8 cellular contexts compared by ENCODE assay signal in genomic region chr3:58568572-58569286, GRCh38. TPM values are rescaled to one million over a fixed set of nuclear protein-coding genes. Genes with fewer than 3 reads are reported as not detected.
DNase-seq lines count a peak whose midpoint lies in the region; ATAC-seq and TF ChIP-seq lines count a peak whose summit lies in the region.

No MANE protein-coding gene starts in this region.

- H3K9me3 ChIP-seq in upper lobe of left lung, result no peaks in the 10 kb centered on the region

- peak; percentile 91 for TF ChIP-seq RAD21 in Ishikawa (IDR thresholded peaks at IDR 0.05; ENCODE audit: low read depth)

- no peak overlapping the region for H3K27ac Mint-ChIP-seq in activated naive CD4-positive, alpha-beta T cell treated with anti-CD3 and anti-CD28 coated beads, Interleukin-2, amount 10 ng/mL, durations not matched to agents 7 days and 5 days

- peak overlapping the region in 2 of 4 donors; percentile 24 to 48 for H3K27ac ChIP-seq in upper lobe of left lung

- ATAC-seq in upper lobe of left lung (ENCODE audit: low FRiP score in 2 of 2) (peak; percentile 65 to 83), GM18861 (IDR thresholded peaks at IDR 0.05; ENCODE audit: unreplicated experiment) (no peak)

- no peaks in the 10 kb centered on the region for H3K27me3 ChIP-seq in upper lobe of left lung

- peaks cover 12% of the 10 kb centered on the region for H3K27me3 Mint-ChIP-seq in activated naive CD4-positive, alpha-beta T cell treated with anti-CD3 and anti-CD28 coated beads, Interleukin-2, amount 10 ng/mL, durations not matched to agents 7 days and 5 days

- in situ Hi-C loops in SK-MEL-5 (cut with HindIII; ENCODE audit: low pct_unique_long_range_greater_than_20kb, low sequenced_read_pairs), result no loop called here

- TF ChIP-seq EP300 in Ishikawa (IDR thresholded peaks at IDR 0.05; ENCODE audit: borderline replicate concordance) (no peak), upper lobe of left lung (IDR thresholded peaks at IDR 0.05) (no peak)

- TF ChIP-seq CTCF in GM12872 (IDR thresholded peaks at IDR 0.05; ENCODE audit: insufficient read depth, low read depth, low read length) (peak; percentile 93), upper lobe of left lung (IDR thresholded peaks at IDR 0.05) (peak; percentile 65 to 89 (median 80))

- DNase-seq in SK-MEL-5 (ENCODE audit: low read depth, low spot score), result peak; percentile 74
- DNase-seq in activated naive CD4-positive, alpha-beta T cell treated with anti-CD3 and anti-CD28 coated beads, Interleukin-2, amount 10 ng/mL, durations not matched to agents 7 days and 5 days, result peak; percentile 81
- peak; percentile 73 for DNase-seq in glomerular visceral epithelial cell (ENCODE audit: extremely low spot score)
- DNase-seq in pons (ENCODE audit: low spot score), result peak; percentile 57
- peak in 1 of 2 donors; percentile 72 for DNase-seq in upper lobe of left lung

- H3K4me1 Mint-ChIP-seq in activated naive CD4-positive, alpha-beta T cell treated with anti-CD3 and anti-CD28 coated beads, Interleukin-2, amount 10 ng/mL, durations not matched to agents 7 days and 5 days, result no peaks in the 10 kb centered on the region

- WGBS in upper lobe of left lung, 2 donors, result 29 to 35% methylated on average over 17 of the region's 17 CpGs

- no peak overlapping the region for H3K4me3 Mint-ChIP-seq in activated naive CD4-positive, alpha-beta T cell treated with anti-CD3 and anti-CD28 coated beads, Interleukin-2, amount 10 ng/mL, durations not matched to agents 7 days and 5 days

- H3K4me1 ChIP-seq in upper lobe of left lung, result peaks cover 0 to 12% (median 6%) of the 10 kb centered on the region in 4 donors

- no peaks in the 10 kb centered on the region for H3K9me3 Mint-ChIP-seq in activated naive CD4-positive, alpha-beta T cell treated with anti-CD3 and anti-CD28 coated beads, Interleukin-2, amount 10 ng/mL, durations not matched to agents 7 days and 5 days

- no peak for TF ChIP-seq POLR2A in upper lobe of left lung (IDR thresholded peaks at IDR 0.05)

- no peaks in the 10 kb centered on the region for H3K36me3 Mint-ChIP-seq in activated naive CD4-positive, alpha-beta T cell treated with anti-CD3 and anti-CD28 coated beads, Interleukin-2, amount 10 ng/mL, durations not matched to agents 7 days and 5 days

- peaks cover 0 to 58% (median 12%) of the 10 kb centered on the region in 4 donors for H3K36me3 ChIP-seq in upper lobe of left lung

- CTCF ChIA-PET in activated naive CD4-positive, alpha-beta T cell treated with anti-CD3 and anti-CD28 coated beads, Interleukin-2, amount 10 ng/mL, durations not matched to agents 7 days and 5 days (lab: Charles Lee), result interaction anchor here (0.7 to 8.0 kb wide), 10 partner anchors 8 to 263 kb away, joined by 3 to 127 read pairs (median 4); partner anchors contain the start of genes HTD2 and RPP14

- no peak overlapping the region for H3K4me3 ChIP-seq in upper lobe of left lung

TF ChIP-seq in Ishikawa, 13 proteins besides CTCF, POLR2A, EP300 and RAD21:
- TF ChIP-seq CEBPB (IDR thresholded peaks at IDR 0.05), result no peak

RNA-seq across cellular contexts. Expression of gene FAM107A, which starts 8.5 kb away (rescaled TPM):
- total RNA-seq in SK-MEL-5 (2014; rRNA removed; shearing (Covaris generic)), result not detected in 2 replicates
- polyA plus RNA-seq in SK-MEL-5 (2015; cell fraction: cytosol; rRNA removed), result not detected in 2 replicates
- not detected in 2 replicates for polyA plus RNA-seq in SK-MEL-5 (2015; cell fraction: nucleus; rRNA removed)
- 100 to 1,000 TPM in 2 of 6 donors, 10 to 100 TPM in 4; 19.9 to 200 (median 81.1) TPM for total RNA-seq in upper lobe of left lung

RNA-seq across cellular contexts. Expression of gene ACOX2, which starts 31.7 kb away (rescaled TPM):
- 3.0 and 5.6 TPM in 2 replicates for total RNA-seq in SK-MEL-5 (2014; rRNA removed; shearing (Covaris generic))
- polyA plus RNA-seq in SK-MEL-5 (2015; cell fraction: cytosol; rRNA removed), result 4.7 and 8.6 TPM in 2 replicates
- 2.1 and 3.1 TPM in 2 replicates for polyA plus RNA-seq in SK-MEL-5 (2015; cell fraction: nucleus; rRNA removed)
- total RNA-seq in upper lobe of left lung, result 10 to 100 TPM in 4 of 6 donors, 1 to 10 TPM in 2; 5.2 to 32.5 (median 15.8) TPM

Comparison
In these comparisons a context has a peak if more than half of its experiments do, and no peak if none do; other contexts are left out.
1. RNA of gene FAM107A, which starts 8.5 kb away (total RNA-seq): 19.9 to 200 TPM in upper lobe of left lung; not detected in SK-MEL-5; every median in the first group is over 10 times any median in the second.